ENCODE assay signal across 31 cellular contexts in the genomic region with DNA sequence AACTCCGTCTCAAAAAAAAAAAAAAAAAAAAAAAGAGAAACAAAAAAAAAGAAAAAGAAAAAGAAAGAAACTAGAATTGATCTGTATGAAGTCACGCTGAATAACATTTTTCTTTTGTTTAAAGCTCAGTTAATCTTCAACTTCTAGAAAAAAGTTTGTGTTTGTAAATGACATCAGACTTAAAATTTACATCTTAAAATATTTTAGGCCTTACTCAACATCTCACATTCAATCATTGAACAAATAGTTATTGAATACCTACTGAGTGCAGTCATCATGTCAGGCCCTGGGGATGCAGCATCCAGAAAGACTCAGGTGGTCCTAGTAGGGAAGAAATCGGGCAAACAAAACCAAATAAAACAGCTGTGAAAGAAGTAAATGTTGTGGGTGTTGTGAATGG.
"Had no signal": no experiment of that assay in that cellular context is flagged by ENCODE, and none has a peak within 500 bp of the region (broad histone marks: within the 10 kb centered on the region; RNA-seq: fewer than 3 reads in every experiment).

No MANE protein-coding gene starts in this region.

- H3K4me3 Mint-ChIP-seq: activated CD4-positive, alpha-beta memory T cell treated with anti-CD3 and anti-CD28 coated beads for 36 hours; activated CD4-positive, alpha-beta T cell treated with anti-CD3 and anti-CD28 coated beads for 36 hours; activated naive CD4-positive, alpha-beta T cell treated with anti-CD3 and anti-CD28 coated beads for 36 hours; activated T-cell treated with anti-CD3 and anti-CD28 coated beads, Interleukin-2, amount 50 U/mL, for 4 hours; activated T-helper 1 cell treated with anti-CD3 and anti-CD28 coated beads, Interleukin-12 subunit alpha, Interleukin-12 subunit beta, Interleukin-2, Interleukin-4 antibody, amounts not matched to agents 30 ng/mL and 10 ng/mL and 1 ng/mL, durations not matched to agents 14 hours and 24 hours and 36 hours; T-helper 1 cell treated with Interleukin-12 subunit alpha and Interleukin-12 subunit beta and Interleukin-4 antibody, amounts not matched to agents 30 μg/mL and 1 μg/mL, for 36 hours; T-helper 2 cell treated with Interferon-gamma antibody and Interleukin-4, amounts not matched to agents 5 μg/mL and 100 μg/mL, for 36 hours had no signal

- H3K36me3 ChIP-seq: adrenal gland, breast epithelium, Peyer's patch, SJSA1 had no signal

- H3K27me3 ChIP-seq: adrenal gland, body of pancreas, breast epithelium, Peyer's patch, SJSA1 had no signal

- H3K4me1 Mint-ChIP-seq: activated CD4-positive, alpha-beta T cell treated with anti-CD3 and anti-CD28 coated beads for 36 hours had no signal

- H3K36me3 Mint-ChIP-seq: activated CD4-positive, alpha-beta memory T cell treated with anti-CD3 and anti-CD28 coated beads for 36 hours; activated naive CD4-positive, alpha-beta T cell treated with anti-CD3 and anti-CD28 coated beads, Interleukin-2, amount 50 U/mL, for 72 hours had no signal

- FAIRE-seq: astrocyte, TTC549 had no signal

- ATAC-seq: activated CD4-positive, alpha-beta T cell treated with anti-CD3 and anti-CD28 coated beads for 36 hours; activated CD4-positive, CD25-positive, alpha-beta regulatory T cell treated with anti-CD3 and anti-CD28 coated beads, Interleukin-2, amount 50 U/mL, for 24 hours; activated naive CD4-positive, alpha-beta T cell treated with anti-CD3 and anti-CD28 coated beads, Interleukin-2, amount 50 U/mL, for 72 hours; activated T-cell treated with anti-CD3 and anti-CD28 coated beads, Interleukin-2, amount 50 U/mL, for 4 hours; body of pancreas had no signal

- H3K4me1 ChIP-seq: adrenal gland, body of pancreas, breast epithelium, Peyer's patch had no signal

- H3K27ac ChIP-seq: adrenal gland, body of pancreas, breast epithelium, Peyer's patch, SJSA1 had no signal

- H3K27me3 Mint-ChIP-seq: activated CD4-positive, alpha-beta memory T cell treated with anti-CD3 and anti-CD28 coated beads for 36 hours had no signal

- H3K27ac Mint-ChIP-seq: activated CD4-positive, alpha-beta memory T cell treated with anti-CD3 and anti-CD28 coated beads for 36 hours; activated CD4-positive, alpha-beta T cell treated with anti-CD3 and anti-CD28 coated beads for 36 hours; activated naive CD4-positive, alpha-beta T cell treated with anti-CD3 and anti-CD28 coated beads for 36 hours; activated naive CD4-positive, alpha-beta T cell treated with anti-CD3 and anti-CD28 coated beads, Interleukin-2, amount 50 U/mL, for 72 hours; activated T-helper 1 cell treated with anti-CD3 and anti-CD28 coated beads, Interleukin-12 subunit alpha, Interleukin-12 subunit beta, Interleukin-2, Interleukin-4 antibody, amounts not matched to agents 30 ng/mL and 10 ng/mL and 1 ng/mL, durations not matched to agents 14 hours and 24 hours and 36 hours; T-helper 1 cell treated with Interleukin-12 subunit alpha and Interleukin-12 subunit beta and Interleukin-4 antibody, amounts not matched to agents 30 μg/mL and 1 μg/mL, for 36 hours; T-helper 2 cell treated with Interferon-gamma antibody and Interleukin-4, amounts not matched to agents 5 μg/mL and 100 μg/mL, for 36 hours had no signal

- H3K9me3 ChIP-seq: adrenal gland, body of pancreas, breast epithelium, Peyer's patch, SJSA1, SK-N-SH had no signal

- H3K9ac ChIP-seq: SK-N-SH had no signal

- H3K4me2 ChIP-seq: SK-N-SH had no signal

- DNase-seq: activated CD4-positive, alpha-beta memory T cell treated with anti-CD3 and anti-CD28 coated beads for 36 hours; activated CD4-positive, alpha-beta T cell treated with anti-CD3 and anti-CD28 coated beads for 36 hours; activated CD4-positive, alpha-beta T cell treated with anti-CD3 and anti-CD28 coated beads, Interleukin-2, amount 50 U/mL, for 1 hour; activated CD8-positive, alpha-beta memory T cell treated with anti-CD3 and anti-CD28 coated beads, Interleukin-2, amount 50 U/mL, for 4 hours; activated gamma-delta T cell treated with Interleukin-2 at 50 U/mL for 16 hours; activated naive CD4-positive, alpha-beta T cell treated with anti-CD3 and anti-CD28 coated beads for 36 hours; activated T-cell treated with anti-CD3 and anti-CD28 coated beads for 4 hours; activated T-cell treated with anti-CD3 and anti-CD28 coated beads, Interleukin-2, amount 50 U/mL, for 4 hours; adrenal gland; body of pancreas; NCI-H1105; NCI-H1417 treated with DMSO at 0.1 percent for 48 hours; NCI-H1930; NCI-H2081 treated with DMSO at 0.1 percent for 48 hours; NCI-H226; NCI-H446 treated with DMSO at 0.1 percent for 48 hours; NCI-H524; NCI-H82; Peyer's patch; RPMI8226; SHP77 treated with DMSO at 0.1 percent for 48 hours had no signal

- H3K9me3 Mint-ChIP-seq: activated CD4-positive, alpha-beta memory T cell treated with anti-CD3 and anti-CD28 coated beads for 36 hours; activated naive CD4-positive, alpha-beta T cell treated with anti-CD3 and anti-CD28 coated beads for 36 hours; activated naive CD4-positive, alpha-beta T cell treated with anti-CD3 and anti-CD28 coated beads, Interleukin-2, amount 50 U/mL, for 72 hours; activated T-cell treated with anti-CD3 and anti-CD28 coated beads, Interleukin-2, amount 50 U/mL, for 4 hours; activated T-helper 1 cell treated with anti-CD3 and anti-CD28 coated beads, Interleukin-12 subunit alpha, Interleukin-12 subunit beta, Interleukin-2, Interleukin-4 antibody, amounts not matched to agents 30 ng/mL and 10 ng/mL and 1 ng/mL, durations not matched to agents 14 hours and 24 hours and 36 hours; T-helper 1 cell treated with Interleukin-12 subunit alpha and Interleukin-12 subunit beta and Interleukin-4 antibody, amounts not matched to agents 30 μg/mL and 1 μg/mL, for 36 hours; T-helper 2 cell treated with Interferon-gamma antibody and Interleukin-4, amounts not matched to agents 5 μg/mL and 100 μg/mL, for 36 hours had no signal

- H3K4me3 ChIP-seq: adrenal gland, body of pancreas, breast epithelium, Peyer's patch, SJSA1 had no signal
